Comparison of ENCODE assay signal across 1 cellular context in genomic region chr3:172066880-172067778, GRCh38.
TF ChIP-seq lines count a peak whose summit lies in the region.

No MANE protein-coding gene starts in this region.

TF ChIP-seq in liver, 16 proteins besides CTCF, POLR2A, EP300 and RAD21:
- TF ChIP-seq ZBTB33 (IDR thresholded peaks at IDR 0.05) = no peak
- TF ChIP-seq FOXA1 (IDR thresholded peaks at IDR 0.05) = no peak
- no peak for TF ChIP-seq NR2F2 (IDR thresholded peaks at IDR 0.05)
- no peak for TF ChIP-seq HNF4A (conservative IDR thresholded peaks at IDR 0.05)
- no peak for TF ChIP-seq GABPA (IDR thresholded peaks at IDR 0.05 in 1 of 2, conservative IDR thresholded peaks at IDR 0.05 in 1 of 2)
- no peak for TF ChIP-seq REST (IDR thresholded peaks at IDR 0.05)
- TF ChIP-seq EGR1 (IDR thresholded peaks at IDR 0.05; ENCODE audit: low read depth in 2 of 2) = no peak
- no peak for TF ChIP-seq JUND (IDR thresholded peaks at IDR 0.05)
- no peak for TF ChIP-seq FOXA2 (IDR thresholded peaks at IDR 0.05)
- no peak for TF ChIP-seq SP1 (IDR thresholded peaks at IDR 0.05)
- TF ChIP-seq MAX (IDR thresholded peaks at IDR 0.05) = no peak
